ENCODE assay signal across 9 cellular contexts in genomic region chr15:28096720-28097431, GRCh38. TPM values are rescaled to one million over a fixed set of nuclear protein-coding genes. Genes with fewer than 3 reads are reported as not detected.
DNase-seq lines count a peak whose midpoint lies in the region; TF ChIP-seq lines count a peak whose summit lies in the region.
"Had no signal": no experiment of that assay in that cellular context is flagged by ENCODE, and none has a peak within 500 bp of the region (broad histone marks: within the 10 kb centered on the region; RNA-seq: fewer than 3 reads in every experiment).

No MANE protein-coding gene starts in this region.

- H3K36me3 ChIP-seq in CD4-positive, alpha-beta memory T cell (ENCODE audit: insufficient read depth, low read length): no peaks in the 10 kb centered on the region
- no peaks in the 10 kb centered on the region for H3K36me3 ChIP-seq in OCI-LY7 (ENCODE audit: insufficient read depth, low read length)

- peak overlapping the region in 1 of 2 donors; percentile 63 for H3K4me3 ChIP-seq in CD4-positive, alpha-beta memory T cell (ENCODE audit: low read length in 2 of 2)
- peak overlapping the region; percentile 59 for H3K4me3 ChIP-seq in OCI-LY7 (ENCODE audit: low read depth, low read length, poor library complexity, severe bottlenecking)
- peak overlapping the region; percentile 43 for H3K4me3 ChIP-seq in fibroblast of mammary gland (ENCODE audit: control insufficient read depth, low read depth, low read length)

- peaks cover 41% of the 10 kb centered on the region for H3K4me1 ChIP-seq in CD4-positive, alpha-beta memory T cell (ENCODE audit: insufficient read depth, low read length)
- peaks cover 3% of the 10 kb centered on the region for H3K4me1 ChIP-seq in OCI-LY7 (ENCODE audit: insufficient read depth, low read length, poor library complexity, severe bottlenecking)

- no peak for TF ChIP-seq CTCF in OCI-LY7 (conservative IDR thresholded peaks at IDR 0.05; ENCODE audit: low read length)
- TF ChIP-seq CTCF in fibroblast of mammary gland (conservative IDR thresholded peaks at IDR 0.05; ENCODE audit: control insufficient read depth, insufficient read depth, low read depth, low read length): no peak
- TF ChIP-seq CTCF in osteocyte (IDR thresholded peaks at IDR 0.05): no peak

- peak overlapping the region; percentile 85 to 92 (median 89) for H3K4me3 Mint-ChIP-seq in CD4-positive, alpha-beta memory T cell
- H3K4me3 Mint-ChIP-seq in osteocyte (ENCODE audit: unreplicated experiment): peak overlapping the region; percentile 76

- DNase-seq in CD4-positive, alpha-beta memory T cell: peak in 1 of 5 donors; percentile 15
- no peak for DNase-seq in OCI-LY7 (ENCODE audit: low spot score)
- DNase-seq in fibroblast of mammary gland (ENCODE audit: low read depth): no peak
- peak; percentile 83 for DNase-seq in osteocyte (ENCODE audit: extremely low spot score, unreplicated experiment)
- DNase-seq in GM19240 (ENCODE audit: insufficient read length, low spot score): no peak
- no peak for DNase-seq in NCI-H1105 treated with DMSO at 0.1 percent for 48 hours (lab: John Stamatoyannopoulos, UW)
- DNase-seq in stimulated activated CD4-positive, alpha-beta T cell treated with anti-CD3 and anti-CD28 coated beads, Interleukin-12 subunit alpha, Interleukin-12 subunit beta, amount 100 ng/mL, for 4 hours: no peak
- no peak for DNase-seq in effector CD4-positive, alpha-beta T cell

- H3K27ac Mint-ChIP-seq in CD4-positive, alpha-beta memory T cell: peak overlapping the region in 1 of 7 donors; percentile 62
- no peak overlapping the region for H3K27ac Mint-ChIP-seq in osteocyte (ENCODE audit: unreplicated experiment)

- BruUV-seq in OCI-LY7 (replicated peaks; lab: Mats Ljungman, UMichigan): no TSS peak

- H3K27me3 Mint-ChIP-seq in CD4-positive, alpha-beta memory T cell: peaks cover 45 to 60% of the 10 kb centered on the region in 2 donors
- H3K27me3 Mint-ChIP-seq in osteocyte (ENCODE audit: unreplicated experiment): peaks cover 4% of the 10 kb centered on the region

- peak overlapping the region; percentile 86 for H3K4me2 ChIP-seq in OCI-LY7 (ENCODE audit: low read length)

- intact Hi-C loops in CD4-positive, alpha-beta memory T cell (cut with micrococcal nuclease): no loop called here
- intact Hi-C loops in OCI-LY7 (cut with micrococcal nuclease; ENCODE audit: unreplicated experiment): no loop called here

- peaks cover 38% of the 10 kb centered on the region for H3K27me3 ChIP-seq in CD4-positive, alpha-beta memory T cell (ENCODE audit: insufficient read depth, low read length)

- no peaks in the 10 kb centered on the region for H3K9me3 ChIP-seq in CD4-positive, alpha-beta memory T cell (ENCODE audit: control insufficient read depth in 1 of 2, low read length in 2 of 2)
- H3K9me3 ChIP-seq in OCI-LY7 (ENCODE audit: low read length): no peaks in the 10 kb centered on the region

- peak overlapping the region; percentile 22; the same call in 1 of the 2 replicates for H2AFZ ChIP-seq in OCI-LY7 (ENCODE audit: low read length)

- peaks cover 0 to 8% (median 5%) of the 10 kb centered on the region in 8 donors for H3K9me3 Mint-ChIP-seq in CD4-positive, alpha-beta memory T cell
- no peaks in the 10 kb centered on the region for H3K9me3 Mint-ChIP-seq in osteocyte (ENCODE audit: unreplicated experiment)

- H3K4me1 Mint-ChIP-seq in CD4-positive, alpha-beta memory T cell: peaks cover 15 to 53% (median 39%) of the 10 kb centered on the region in 4 donors
- peaks cover 39% of the 10 kb centered on the region for H3K4me1 Mint-ChIP-seq in osteocyte (ENCODE audit: unreplicated experiment)

- H4K20me1 ChIP-seq in OCI-LY7 (ENCODE audit: insufficient read depth, low read length): no peaks in the 10 kb centered on the region

- POLR2A ChIA-PET in CD4-positive, alpha-beta memory T cell (lab: Charles Lee; ENCODE audit: partially characterized antibody): interaction anchor here (1.4 to 6.4 kb wide), 4 partner anchors 11 to 39 kb away, joined by 3 to 76 read pairs (median 16); no protein-coding TSS in a partner anchor
- POLR2A ChIA-PET in OCI-LY7 (lab: Charles Lee): no interaction called here

- H3K27ac ChIP-seq in CD4-positive, alpha-beta memory T cell (ENCODE audit: low read depth, low read length): no peak overlapping the region
- no peak overlapping the region for H3K27ac ChIP-seq in OCI-LY7 (ENCODE audit: low read depth, low read length, poor library complexity, severe bottlenecking)

- CTCF ChIA-PET in CD4-positive, alpha-beta memory T cell (lab: Charles Lee; ENCODE audit: partially characterized antibody): interaction anchor here (1.5 to 7.3 kb wide), 5 partner anchors 11 to 33 kb away, joined by 3 to 68 read pairs (median 11); no protein-coding TSS in a partner anchor
- CTCF ChIA-PET in OCI-LY7 (lab: Charles Lee; ENCODE audit: unreplicated experiment): no interaction called here

- H3K79me2 ChIP-seq in OCI-LY7 (ENCODE audit: insufficient read depth, low read depth, low read length): no peaks in the 10 kb centered on the region

- no peaks in the 10 kb centered on the region for H3K9me2 ChIP-seq in OCI-LY7 (ENCODE audit: insufficient read depth, low read length)

- H3K36me3 Mint-ChIP-seq in CD4-positive, alpha-beta memory T cell: peaks cover 0 to 3% of the 10 kb centered on the region in 2 donors
- H3K36me3 Mint-ChIP-seq in osteocyte (ENCODE audit: unreplicated experiment): no peaks in the 10 kb centered on the region

RNA-seq across cellular contexts. Expression of gene OCA2, which starts 2.2 kb away (rescaled TPM):
- total RNA-seq in CD4-positive, alpha-beta memory T cell: not detected
- polyA plus RNA-seq in CD4-positive, alpha-beta memory T cell: not detected
- total RNA-seq in OCI-LY7 (2014; rRNA removed; shearing (Covaris generic)): not detected in 2 replicates
- total RNA-seq in OCI-LY7 (2022): not detected in 2 replicates
- total RNA-seq in osteocyte: 0.76 and 1.2 TPM in 2 replicates
- total RNA-seq: activated CD8-positive, alpha-beta memory T cell treated with anti-CD3 and anti-CD28 coated beads for 36 hours had no signal
